In genomic region chr6:119132211-119133004, GRCh38 we compare ENCODE assay signal across 22 cellular contexts. TPM values are rescaled to one million over a fixed set of nuclear protein-coding genes. Genes with fewer than 3 reads are reported as not detected.
DNase-seq lines count a peak whose midpoint lies in the region; ATAC-seq and TF ChIP-seq lines count a peak whose summit lies in the region.
"Had no signal": no experiment of that assay in that cellular context is flagged by ENCODE, and none has a peak within 500 bp of the region (broad histone marks: within the 10 kb centered on the region; RNA-seq: fewer than 3 reads in every experiment).

No MANE protein-coding gene starts in this region.

- ATAC-seq in left ventricle myocardium superior, result peak; percentile 18
- ATAC-seq in Right ventricle myocardium inferior, result no peak
- ATAC-seq: activated CD4-positive, CD25-positive, alpha-beta regulatory T cell treated with anti-CD3 and anti-CD28 coated beads, Interleukin-2, amount 50 U/mL, for 24 hours; HepG2; left cardiac atrium; naive thymus-derived CD8-positive, alpha-beta T cell had no signal

- CTCF ChIA-PET in HEK293T (lab: Yijun Ruan, JAX), result interaction anchor here (0.7 kb wide), 1 partner anchor 8 kb away, joined by 3 read pairs; no protein-coding TSS in a partner anchor

- DNase-seq in left ventricle myocardium superior (no peak), Right ventricle myocardium inferior (ENCODE audit: missing footprints) (no peak), NCI-H82 (lab: John Stamatoyannopoulos, UW) (peak; percentile 76), astrocyte of the spinal cord (ENCODE audit: low read depth, low spot score) (peak; percentile 60), stromal cell of bone marrow (ENCODE audit: low read depth) (peak; percentile 51), HEK293T (ENCODE audit: extremely low spot score) (no peak), iPS-NIHi11 (ENCODE audit: low spot score) (no peak), HT-29 (ENCODE audit: low spot score) (no peak)
- DNase-seq: activated CD4-positive, alpha-beta memory T cell treated with anti-CD3 and anti-CD28 coated beads, Interleukin-2, amount 10 ng/mL, durations not matched to agents 7 days and 5 days; activated gamma-delta T cell; adrenal gland; CD4-positive, CD25-positive, alpha-beta regulatory T cell; cortex of kidney; left cardiac atrium; naive thymus-derived CD8-positive, alpha-beta T cell; spleen; stimulated activated CD4-positive, alpha-beta T cell treated with anti-CD3 and anti-CD28 coated beads, Interleukin-4, amount 100 ng/mL, for 1 hour; stimulated activated naive CD4-positive, alpha-beta T cell had no signal

- in situ Hi-C loops in astrocyte of the spinal cord (cut with HindIII; ENCODE audit: low sequenced_read_pairs), result loop anchor here (25.0 kb wide), 1 partner anchor 180 kb away; no protein-coding TSS in a partner anchor

- POLR2A ChIA-PET in HEK293T (lab: Yijun Ruan, JAX), result no interaction called here

- intact Hi-C loops in left ventricle myocardium superior (cut with micrococcal nuclease) (no loop called here), Right ventricle myocardium inferior (cut with DNase I) (no loop called here)

- no peak for TF ChIP-seq CTCF in astrocyte of the spinal cord (IDR thresholded peaks at IDR 0.05; ENCODE audit: low read depth, low read length)

- H3K4me3 ChIP-seq in astrocyte of the spinal cord (ENCODE audit: low read depth, low read length), result no peak overlapping the region
- H3K4me3 ChIP-seq: adrenal gland, SK-N-MC, spleen, thoracic aorta had no signal

TF ChIP-seq in HEK293T, 16 proteins besides CTCF, POLR2A, EP300 and RAD21:
- TF ChIP-seq HDGF (IDR thresholded peaks at IDR 0.05; ENCODE audit: borderline replicate concordance), result no peak
- TF ChIP-seq SUZ12 (IDR thresholded peaks at IDR 0.05), result no peak
- no peak for TF ChIP-seq ELF4 (IDR thresholded peaks at IDR 0.05)
- TF ChIP-seq LEF1 (IDR thresholded peaks at IDR 0.05; ENCODE audit: borderline replicate concordance), result no peak
- no peak for TF ChIP-seq TARDBP (IDR thresholded peaks at IDR 0.05)
- no peak for TF ChIP-seq NFRKB (IDR thresholded peaks at IDR 0.05)
- TF ChIP-seq FOXA1 (IDR thresholded peaks at IDR 0.05), result no peak
- no peak for TF ChIP-seq FOXM1 (IDR thresholded peaks at IDR 0.05; ENCODE audit: borderline replicate concordance)
- TF ChIP-seq, protein P1, sequence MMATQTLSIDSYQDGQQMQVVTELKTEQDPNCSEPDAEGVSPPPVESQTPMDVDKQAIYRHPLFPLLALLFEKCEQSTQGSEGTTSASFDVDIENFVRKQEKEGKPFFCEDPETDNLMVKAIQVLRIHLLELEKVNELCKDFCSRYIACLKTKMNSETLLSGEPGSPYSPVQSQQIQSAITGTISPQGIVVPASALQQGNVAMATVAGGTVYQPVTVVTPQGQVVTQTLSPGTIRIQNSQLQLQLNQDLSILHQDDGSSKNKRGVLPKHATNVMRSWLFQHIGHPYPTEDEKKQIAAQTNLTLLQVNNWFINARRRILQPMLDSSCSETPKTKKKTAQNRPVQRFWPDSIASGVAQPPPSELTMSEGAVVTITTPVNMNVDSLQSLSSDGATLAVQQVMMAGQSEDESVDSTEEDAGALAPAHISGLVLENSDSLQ (IDR thresholded peaks at IDR 0.05), result no peak
- TF ChIP-seq L3MBTL2 (conservative IDR thresholded peaks at IDR 0.05), result no peak
- TF ChIP-seq ZNF384 (IDR thresholded peaks at IDR 0.05), result no peak
- TF ChIP-seq SP1 (IDR thresholded peaks at IDR 0.05), result no peak
- TF ChIP-seq FOXK2 (IDR thresholded peaks at IDR 0.05), result no peak
- no peak for TF ChIP-seq CTBP1 (IDR thresholded peaks at IDR 0.05; ENCODE audit: borderline replicate concordance)
- TF ChIP-seq ARNT (IDR thresholded peaks at IDR 0.05), result no peak

RNA-seq across cellular contexts. Expression of gene FAM184A, which starts 53.9 kb away (rescaled TPM):
- total RNA-seq in left ventricle myocardium superior (2.2 TPM), Right ventricle myocardium inferior (2.4 TPM)
- total RNA-seq in HT-29 (2014; rRNA removed; shearing (Covaris generic)), result not detected in 2 replicates

Comparison
In these comparisons a context has a peak if more than half of its experiments do, and no peak if none do; other contexts are left out.
1. DNase-seq: peak in NCI-H82 (single experiment), astrocyte of the spinal cord (single experiment) and stromal cell of bone marrow (single experiment); none in left ventricle myocardium superior (single experiment), Right ventricle myocardium inferior (single experiment), HEK293T (single experiment), iPS-NIHi11 (single experiment) and HT-29 (single experiment).